In genomic region chr14:90061849-90062794, GRCh38 we compare ENCODE assay signal across 8 cellular contexts. TPM values are rescaled to one million over a fixed set of nuclear protein-coding genes. Genes with fewer than 3 reads are reported as not detected.
DNase-seq lines count a peak whose midpoint lies in the region; ATAC-seq and TF ChIP-seq lines count a peak whose summit lies in the region.

TSS of gene KCNK13 (plus strand) at chr14:90061994. CDS start at chr14:90062206, 212 bp downstream.

- H3K27me3 Mint-ChIP-seq in CD14-positive monocyte (ENCODE audit: low read depth in 3 of 3) (peaks cover 42 to 72% (median 58%) of the 10 kb centered on the region in 3 donors), T-helper 17 cell (peaks cover 65% of the 10 kb centered on the region), nephron progenitor cell (ENCODE audit: low read depth, poor library complexity) (peaks cover 97% of the 10 kb centered on the region)

- H3K4me1 ChIP-seq in esophagus squamous epithelium = peaks cover 20 to 32% (median 24%) of the 10 kb centered on the region in 3 donors

- H3K27me3 ChIP-seq in esophagus squamous epithelium = peaks cover 4 to 98% (median 12%) of the 10 kb centered on the region in 4 donors

- H3K27ac Mint-ChIP-seq in CD14-positive monocyte = peak within 1 kb of the TSS in 6 of 7 donors; percentile 77 to 88 (median 82)
- H3K27ac Mint-ChIP-seq in T-helper 17 cell = peak within 1 kb of the TSS; percentile 66
- H3K27ac Mint-ChIP-seq in nephron progenitor cell = no peak within 1 kb of the TSS

- H3K27ac ChIP-seq in esophagus squamous epithelium = no peak within 1 kb of the TSS

- TF ChIP-seq POLR2A in esophagus squamous epithelium (IDR thresholded peaks at IDR 0.05) = no peak

- TF ChIP-seq CTCF in CD14-positive monocyte (IDR thresholded peaks at IDR 0.05) (no peak), esophagus squamous epithelium (IDR thresholded peaks at IDR 0.05) (no peak), nephron progenitor cell (IDR thresholded peaks at IDR 0.05) (no peak)

- peak within 1 kb of the TSS; percentile 52 for H3K4me3 ChIP-seq in Jurkat, Clone E6-1 (ENCODE audit: low read length)
- peak within 1 kb of the TSS; percentile 33 to 67 (median 42) for H3K4me3 ChIP-seq in esophagus squamous epithelium

- no peaks in the 10 kb centered on the region for H3K36me3 ChIP-seq in esophagus squamous epithelium

- H3K4me1 Mint-ChIP-seq in CD14-positive monocyte = peaks cover 51% of the 10 kb centered on the region
- H3K4me1 Mint-ChIP-seq in T-helper 17 cell = peaks cover 17% of the 10 kb centered on the region
- peaks cover 20% of the 10 kb centered on the region for H3K4me1 Mint-ChIP-seq in nephron progenitor cell

- 0 to 1% methylated on average over 2 to 19 of the region's 94 CpGs for WGBS in esophagus squamous epithelium, 2 donors

- H3K9me3 ChIP-seq in T-helper 17 cell (ENCODE audit: control insufficient read depth, low read length, poor library complexity, severe bottlenecking) = no peaks in the 10 kb centered on the region
- no peaks in the 10 kb centered on the region for H3K9me3 ChIP-seq in esophagus squamous epithelium

- H3K4me3 Mint-ChIP-seq in CD14-positive monocyte = peak within 1 kb of the TSS; percentile 98 to 99
- peak within 1 kb of the TSS; percentile 95 for H3K4me3 Mint-ChIP-seq in T-helper 17 cell
- H3K4me3 Mint-ChIP-seq in nephron progenitor cell = peak within 1 kb of the TSS; percentile 87

- ATAC-seq in T-helper 17 cell = no peak

- DNase-seq in CD14-positive monocyte (ENCODE audit: low spot score) = peak; percentile 62
- DNase-seq in Jurkat, Clone E6-1 (ENCODE audit: low read depth, low spot score) = no peak
- no peak for DNase-seq in T-helper 17 cell
- DNase-seq in esophagus squamous epithelium (lab: John Stamatoyannopoulos, UW) = no peak
- DNase-seq in nephron progenitor cell = peak; percentile 50
- no peak for DNase-seq in NCI-H2029 (lab: John Stamatoyannopoulos, UW)
- DNase-seq in HK-2 (ENCODE audit: unreplicated experiment) = no peak
- DNase-seq in globus pallidus (ENCODE audit: low spot score) = no peak

- H3K9me3 Mint-ChIP-seq in CD14-positive monocyte (peaks cover 0 to 13% (median 8%) of the 10 kb centered on the region in 7 donors), nephron progenitor cell (peaks cover 14% of the 10 kb centered on the region)

- peaks cover 15 to 26% of the 10 kb centered on the region in 2 donors for H3K36me3 Mint-ChIP-seq in CD14-positive monocyte
- peaks cover 12% of the 10 kb centered on the region for H3K36me3 Mint-ChIP-seq in T-helper 17 cell (ENCODE audit: low read depth)
- H3K36me3 Mint-ChIP-seq in nephron progenitor cell (ENCODE audit: low read depth) = no peaks in the 10 kb centered on the region

- intact Hi-C loops in CD14-positive monocyte (cut with micrococcal nuclease) = loop anchor here in 1 of 2 donors (10.0 kb wide), 1 partner anchor 107 kb away; the partner anchor contains the start of genes EFCAB11 and TDP1
- intact Hi-C loops in esophagus squamous epithelium (cut with DNase I) = no loop called here

RNA-seq across cellular contexts. Expression of gene KCNK13, which starts in this region (rescaled TPM):
- 1 to 10 TPM; 2.9 to 4.2 TPM for polyA plus RNA-seq in CD14-positive monocyte
- 1.3 TPM for polyA plus RNA-seq in Jurkat, Clone E6-1 (2012; ENCODE audit: insufficient read depth, insufficient read length)
- total RNA-seq in T-helper 17 cell (under 1 TPM in 1 of 2 donors, not detected in 1; 0.21 TPM), esophagus squamous epithelium (under 1 TPM; 0.09 to 0.19 (median 0.13) TPM)

Comparison
In these comparisons a context has a peak if more than half of its experiments do, and no peak if none do; other contexts are left out.
1. DNase-seq: peak in CD14-positive monocyte (single experiment) and nephron progenitor cell (single experiment); none in Jurkat, Clone E6-1 (single experiment), T-helper 17 cell (0 of 3), esophagus squamous epithelium (single experiment), NCI-H2029 (single experiment), HK-2 (single experiment) and globus pallidus (single experiment).
2. Peak in every context shown above with its lines, with median percentiles within 50 percentile points of each other: H3K4me3 Mint-ChIP-seq.